ENCODE assay signal across 19 cellular contexts in the genomic region with DNA sequence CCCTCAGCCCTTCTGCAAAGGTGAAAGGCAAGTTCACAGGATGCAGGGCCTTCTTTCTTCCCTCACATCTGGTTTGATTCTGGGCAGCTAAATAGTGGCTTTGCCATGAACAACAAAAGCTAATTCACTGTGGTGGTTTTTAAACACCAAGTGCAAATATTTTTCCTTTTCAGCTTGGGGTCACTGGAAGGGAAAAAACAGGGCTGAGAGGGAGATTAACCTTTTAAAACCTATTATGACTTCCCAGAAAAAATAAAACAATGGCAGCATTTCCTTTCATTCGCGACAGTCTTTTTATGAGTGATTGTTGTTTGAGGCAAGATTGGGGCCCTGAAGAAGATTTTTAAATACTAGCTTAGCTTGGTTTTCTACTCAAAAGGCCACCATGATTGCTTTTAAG.
DNase-seq lines count a peak whose midpoint lies in the region; ATAC-seq and TF ChIP-seq lines count a peak whose summit lies in the region.
"Had no signal": no experiment of that assay in that cellular context is flagged by ENCODE, and none has a peak within 500 bp of the region (broad histone marks: within the 10 kb centered on the region; RNA-seq: fewer than 3 reads in every experiment).

No MANE protein-coding gene starts in this region.

- no peaks in the 10 kb centered on the region for H3K9me3 Mint-ChIP-seq in activated CD4-positive, alpha-beta T cell treated with anti-CD3 and anti-CD28 coated beads, Interleukin-2, amount 10 ng/mL, durations not matched to agents 24 days and 14 days

- no peaks in the 10 kb centered on the region for H4K20me1 ChIP-seq in MM.1S (ENCODE audit: insufficient read depth, low read length)

- no peak for TF ChIP-seq CTCF in MM.1S (IDR thresholded peaks at IDR 0.05; ENCODE audit: low read length)
- no peak for TF ChIP-seq CTCF in ascending aorta (IDR thresholded peaks at IDR 0.05)

- H3K4me1 ChIP-seq in MM.1S (ENCODE audit: low read length) (no peaks in the 10 kb centered on the region), ascending aorta (peaks cover 4 to 7% of the 10 kb centered on the region in 2 donors)
- H3K4me1 ChIP-seq: right atrium auricular region had no signal

- peaks cover 5% of the 10 kb centered on the region for H3K4me1 Mint-ChIP-seq in activated CD4-positive, alpha-beta T cell treated with anti-CD3 and anti-CD28 coated beads, Interleukin-2, amount 10 ng/mL, durations not matched to agents 24 days and 14 days
- H3K4me1 Mint-ChIP-seq: naive B cell had no signal

- no peaks in the 10 kb centered on the region for H3K36me3 ChIP-seq in MM.1S (replicated peaks; ENCODE audit: insufficient read depth, low read length)
- no peaks in the 10 kb centered on the region for H3K36me3 ChIP-seq in ascending aorta
- H3K36me3 ChIP-seq: right atrium auricular region had no signal

- H3K27ac ChIP-seq in MM.1S (ENCODE audit: low read length), result no peak overlapping the region
- peak overlapping the region; percentile 51 to 69 for H3K27ac ChIP-seq in ascending aorta
- H3K27ac ChIP-seq: HL-60, right atrium auricular region had no signal

- peak overlapping the region; percentile 38; the same call in 1 of the 2 replicates for H3K4me2 ChIP-seq in MM.1S (ENCODE audit: low read depth, low read length)

- no peaks in the 10 kb centered on the region for H3K36me3 Mint-ChIP-seq in activated CD4-positive, alpha-beta T cell treated with anti-CD3 and anti-CD28 coated beads, Interleukin-2, amount 10 ng/mL, durations not matched to agents 24 days and 14 days (ENCODE audit: low read depth)
- H3K36me3 Mint-ChIP-seq: naive B cell had no signal

- peak overlapping the region; percentile 66 for H2AFZ ChIP-seq in MM.1S (ENCODE audit: low read length)

- H3K9ac ChIP-seq in MM.1S (ENCODE audit: low read length), result no peak overlapping the region

- no peaks in the 10 kb centered on the region for H3F3A ChIP-seq in MM.1S (ENCODE audit: insufficient read depth, low read length)

- H3K9me3 ChIP-seq in MM.1S (replicated peaks; ENCODE audit: insufficient read depth, low read length) (no peaks in the 10 kb centered on the region), ascending aorta (no peaks in the 10 kb centered on the region)
- H3K9me3 ChIP-seq: right atrium auricular region had no signal

- no peaks in the 10 kb centered on the region for H3K27me3 Mint-ChIP-seq in activated CD4-positive, alpha-beta T cell treated with anti-CD3 and anti-CD28 coated beads, Interleukin-2, amount 10 ng/mL, durations not matched to agents 24 days and 14 days

- H3K4me3 Mint-ChIP-seq in activated CD4-positive, alpha-beta T cell treated with anti-CD3 and anti-CD28 coated beads, Interleukin-2, amount 10 ng/mL, durations not matched to agents 24 days and 14 days, result peak overlapping the region; percentile 49
- H3K4me3 Mint-ChIP-seq: naive B cell had no signal

- peak overlapping the region; percentile 68 for H3K27ac Mint-ChIP-seq in activated CD4-positive, alpha-beta T cell treated with anti-CD3 and anti-CD28 coated beads, Interleukin-2, amount 10 ng/mL, durations not matched to agents 24 days and 14 days
- H3K27ac Mint-ChIP-seq: naive B cell had no signal

- H3K27me3 ChIP-seq in MM.1S (replicated peaks; ENCODE audit: insufficient read depth, low read length) (no peaks in the 10 kb centered on the region), ascending aorta (no peaks in the 10 kb centered on the region)
- H3K27me3 ChIP-seq: right atrium auricular region had no signal

- H3K4me3 ChIP-seq in MM.1S (ENCODE audit: low read length) (no peak overlapping the region), ascending aorta (no peak overlapping the region)
- H3K4me3 ChIP-seq: right atrium auricular region had no signal

- H3K9me2 ChIP-seq in MM.1S (replicated peaks; ENCODE audit: insufficient read depth, low read length), result no peaks in the 10 kb centered on the region

- DNase-seq in activated CD4-positive, alpha-beta T cell treated with anti-CD3 and anti-CD28 coated beads, Interleukin-2, amount 10 ng/mL, durations not matched to agents 24 days and 14 days, result no peak
- no peak for DNase-seq in activated CD4-positive, alpha-beta T cell treated with anti-CD3 and anti-CD28 coated beads for 48 hours
- DNase-seq in MM.1S (no peak), ascending aorta (ENCODE audit: low spot score in 2 of 2) (no peak), sciatic nerve (ENCODE audit: low spot score) (no peak), DMS 273 (lab: John Stamatoyannopoulos, UW; ENCODE audit: unreplicated experiment) (no peak), mucosa of gallbladder (ENCODE audit: low spot score) (no peak), NCI-H2171 treated with DMSO at 0.1 percent for 48 hours (lab: John Stamatoyannopoulos, UW) (no peak)
- DNase-seq: activated gamma-delta T cell treated with Interleukin-2 at 50 U/mL for 16 hours; effector memory CD4-positive, alpha-beta T cell; Karpas-422; left ventricle myocardium superior; naive B cell; NCI-H1694 treated with DMSO at 0.1 percent for 48 hours; NCI-H526 treated with DMSO at 0.1 percent for 48 hours; RPMI8226; stimulated activated CD4-positive, alpha-beta T cell treated with anti-CD3 and anti-CD28 coated beads, Interleukin-2, amount 100 ng/mL, for 24 hours had no signal

- intact Hi-C loops in activated CD4-positive, alpha-beta T cell treated with anti-CD3 and anti-CD28 coated beads, Interleukin-2, amount 10 ng/mL, durations not matched to agents 24 days and 14 days (cut with micrococcal nuclease), result loop anchor here (2.0 kb wide), 2 partner anchors 21 to 49 kb away; no protein-coding TSS in a partner anchor
- intact Hi-C loops in ascending aorta (cut with DNase I), result loop anchor here (5.0 kb wide), 1 partner anchor 41 kb away; no protein-coding TSS in a partner anchor
- intact Hi-C loops in sciatic nerve (cut with DNase I), result no loop called here

- H3K79me2 ChIP-seq in MM.1S (ENCODE audit: low read length), result no peaks in the 10 kb centered on the region

- ATAC-seq in sciatic nerve, result peak; percentile 67
- ATAC-seq: left ventricle myocardium superior had no signal
